ENCODE assay signal across 20 cellular contexts in genomic region chr2:205405194-205405593, GRCh38.
DNase-seq lines count a peak whose midpoint lies in the region; ATAC-seq, FAIRE-seq and TF ChIP-seq lines count a peak whose summit lies in the region.
"Had no signal": no experiment of that assay in that cellular context is flagged by ENCODE, and none has a peak within 500 bp of the region (broad histone marks: within the 10 kb centered on the region; RNA-seq: fewer than 3 reads in every experiment).

No MANE protein-coding gene starts in this region.

- H3K36me3 ChIP-seq in GM23338 (ENCODE audit: insufficient read depth) (no peaks in the 10 kb centered on the region), Caco-2 (ENCODE audit: control insufficient read depth, insufficient read depth, low read length) (no peaks in the 10 kb centered on the region; the same call in none of the 2 replicates)

- no peak for FAIRE-seq in A549 (lab: Jason Lieb, UNC)
- FAIRE-seq: GM12891, H1 had no signal

- intact Hi-C loops in Caco-2 (cut with micrococcal nuclease; ENCODE audit: unreplicated experiment) = no loop called here

- H3K9me3 Mint-ChIP-seq in HFFc6 (no peaks in the 10 kb centered on the region), GM23338 (no peaks in the 10 kb centered on the region), Caco-2 (ENCODE audit: unreplicated experiment) (no peaks in the 10 kb centered on the region)

- DNase-seq in A549 (ENCODE audit: low read depth in 1 of 2, low spot score in 1 of 2) (no peak), HFFc6 (peak; percentile 19), astrocyte of the spinal cord (ENCODE audit: low read depth, low spot score) (peak; percentile 31), fibroblast of villous mesenchyme (ENCODE audit: low read depth) (peak; percentile 13), GM23338 (ENCODE audit: low spot score) (no peak), Caco-2 (no peak)
- DNase-seq: activated CD4-positive, alpha-beta T cell treated with anti-CD3 and anti-CD28 coated beads, Interleukin-2, amount 50 U/mL, for 48 hours; erythroblast; GDM1; MV-4-11; NCI-H1930; OCI-M1; right cardiac atrium; stimulated activated CD4-positive, alpha-beta T cell treated with anti-CD3 and anti-CD28 coated beads, Interleukin-2, amount 100 ng/mL, for 24 hours had no signal

- no peaks in the 10 kb centered on the region for H4K20me1 ChIP-seq in GM23338 (replicated peaks; ENCODE audit: insufficient read depth)

- H3K4me1 Mint-ChIP-seq in HFFc6 (ENCODE audit: low read depth) = peaks cover 74% of the 10 kb centered on the region
- no peaks in the 10 kb centered on the region for H3K4me1 Mint-ChIP-seq in GM23338
- peaks cover 18% of the 10 kb centered on the region for H3K4me1 Mint-ChIP-seq in Caco-2 (ENCODE audit: low read depth, unreplicated experiment)

- H3K4me1 ChIP-seq in A549 = peaks cover 11% of the 10 kb centered on the region
- H3K4me1 ChIP-seq in GM23338 (ENCODE audit: insufficient read depth) = no peaks in the 10 kb centered on the region
- H3K4me1 ChIP-seq in Caco-2 = peaks cover 21% of the 10 kb centered on the region

- H2AFZ ChIP-seq in GM23338 = no peak overlapping the region
- H2AFZ ChIP-seq: hepatocyte had no signal

- TF ChIP-seq RAD21 in A549 (conservative IDR thresholded peaks at IDR 0.05 in 1 of 2, IDR thresholded peaks at IDR 0.05 in 1 of 2) = no peak

- no peak for TF ChIP-seq POLR2A in A549 (IDR thresholded peaks at IDR 0.05; ENCODE audit: low read length)

- H3K27ac ChIP-seq in A549 (no peak overlapping the region), GM23338 (ENCODE audit: low read depth) (no peak overlapping the region)
- H3K27ac ChIP-seq: coronary artery, hepatocyte had no signal

- WGBS in A549 (ENCODE audit: missing lambda C conversion rate) = 28% methylated on average over 1 of the region's 1 CpG

- no peak for TF ChIP-seq CTCF in A549 (IDR thresholded peaks at IDR 0.05)
- TF ChIP-seq CTCF in HFFc6 (IDR thresholded peaks at IDR 0.05) = no peak
- TF ChIP-seq CTCF in astrocyte of the spinal cord (IDR thresholded peaks at IDR 0.05; ENCODE audit: low read depth, low read length) = no peak
- no peak for TF ChIP-seq CTCF in fibroblast of villous mesenchyme (IDR thresholded peaks at IDR 0.05; ENCODE audit: insufficient read depth, low read depth, low read length)
- no peak for TF ChIP-seq CTCF in GM23338 (conservative IDR thresholded peaks at IDR 0.05; ENCODE audit: low read depth in 2 of 2)
- no peak for TF ChIP-seq CTCF in Caco-2 (IDR thresholded peaks at IDR 0.05; ENCODE audit: insufficient read depth in 1 of 2, low read depth in 1 of 2, low read length in 1 of 2, severe bottlenecking in 1 of 2, unreplicated experiment in 1 of 2)

- H3K4me3 ChIP-seq in A549 = no peak overlapping the region
- no peak overlapping the region for H3K4me3 ChIP-seq in astrocyte of the spinal cord (ENCODE audit: low read depth, low read length)
- no peak overlapping the region for H3K4me3 ChIP-seq in fibroblast of villous mesenchyme (ENCODE audit: low read depth, low read length)
- H3K4me3 ChIP-seq in GM23338 = no peak overlapping the region
- no peak overlapping the region for H3K4me3 ChIP-seq in Caco-2 (ENCODE audit: low read depth, low read length)
- H3K4me3 ChIP-seq: coronary artery, hepatocyte had no signal

- no peaks in the 10 kb centered on the region for H3K9me2 ChIP-seq in GM23338 (ENCODE audit: insufficient read depth)

- H3K4me2 ChIP-seq in A549 (peak overlapping the region; percentile 15; the same call in 1 of the 3 replicates), GM23338 (no peak overlapping the region)
- H3K4me2 ChIP-seq: hepatocyte had no signal

- no peak for TF ChIP-seq EP300 in A549 (IDR thresholded peaks at IDR 0.05)

- POLR2A ChIA-PET in A549 (lab: Yijun Ruan, JAX) = no interaction called here
- POLR2A ChIA-PET in Caco-2 (lab: Charles Lee) = no interaction called here

- H3K27ac Mint-ChIP-seq in HFFc6 (peak overlapping the region; percentile 74), GM23338 (no peak overlapping the region), Caco-2 (ENCODE audit: unreplicated experiment) (no peak overlapping the region)

- CTCF ChIA-PET in A549 (lab: Yijun Ruan, JAX) (no interaction called here), Caco-2 (lab: Charles Lee) (no interaction called here)

- H3K27me3 Mint-ChIP-seq in HFFc6 (ENCODE audit: insufficient read depth) (peaks cover 1% of the 10 kb centered on the region; the same call in 1 of the 2 replicates), GM23338 (ENCODE audit: insufficient read depth, low read depth, poor library complexity) (no peaks in the 10 kb centered on the region), Caco-2 (ENCODE audit: insufficient read depth, unreplicated experiment) (no peaks in the 10 kb centered on the region)

- no peaks in the 10 kb centered on the region for H3K79me2 ChIP-seq in GM23338 (replicated peaks; ENCODE audit: insufficient read depth)
- H3K79me2 ChIP-seq: hepatocyte had no signal

- BruUV-seq in Caco-2 (replicated peaks; lab: Mats Ljungman, UMichigan) = no TSS peak

- no peaks in the 10 kb centered on the region for H3K27me3 ChIP-seq in GM23338 (ENCODE audit: insufficient read depth)
- H3K27me3 ChIP-seq in Caco-2 (replicated peaks; ENCODE audit: control insufficient read depth, insufficient read depth, low read length) = no peaks in the 10 kb centered on the region
- H3K27me3 ChIP-seq: hepatocyte had no signal

- in situ Hi-C loops in astrocyte of the spinal cord (cut with HindIII; ENCODE audit: low sequenced_read_pairs) = no loop called here

- no peaks in the 10 kb centered on the region for H3K36me3 Mint-ChIP-seq in HFFc6 (ENCODE audit: low read depth)
- no peaks in the 10 kb centered on the region for H3K36me3 Mint-ChIP-seq in GM23338 (ENCODE audit: low read depth)
- H3K36me3 Mint-ChIP-seq in Caco-2 (ENCODE audit: insufficient read depth, unreplicated experiment) = peaks cover 5% of the 10 kb centered on the region

- peak overlapping the region; percentile 62 for H3K4me3 Mint-ChIP-seq in HFFc6
- no peak overlapping the region for H3K4me3 Mint-ChIP-seq in GM23338
- H3K4me3 Mint-ChIP-seq in Caco-2 (ENCODE audit: unreplicated experiment) = no peak overlapping the region

- ATAC-seq in A549 (no peak), GM18511 (IDR thresholded peaks at IDR 0.05; ENCODE audit: unreplicated experiment) (no peak), GM23338 (no peak), HG02840 (IDR thresholded peaks at IDR 0.05; ENCODE audit: low FRiP score, unreplicated experiment) (no peak)
- ATAC-seq: right cardiac atrium had no signal

- H3K9me3 ChIP-seq in A549 (no peaks in the 10 kb centered on the region), Caco-2 (no peaks in the 10 kb centered on the region)

- H3F3A ChIP-seq in GM23338 (replicated peaks; ENCODE audit: low read depth) = no peaks in the 10 kb centered on the region

TF ChIP-seq in A549, 52 proteins besides CTCF, POLR2A, EP300 and RAD21:
- TF ChIP-seq RCOR1 (IDR thresholded peaks at IDR 0.05; ENCODE audit: low read depth, low read length) = no peak
- no peak for TF ChIP-seq RNF2 (IDR thresholded peaks at IDR 0.05; ENCODE audit: borderline replicate concordance, low read depth)

TF ChIP-seq in GM23338, 12 proteins besides CTCF, POLR2A, EP300 and RAD21:
- TF ChIP-seq STAT1 (IDR thresholded peaks at IDR 0.05; ENCODE audit: unreplicated experiment) = no peak
TF ChIP-seq in GM23338: peak in this region for 0.

Comparison
In these comparisons a context has a peak if more than half of its experiments do, and no peak if none do; other contexts are left out.
1. DNase-seq: peak in HFFc6 (single experiment), astrocyte of the spinal cord (single experiment) and fibroblast of villous mesenchyme (single experiment); none in A549 (0 of 2), GM23338 (single experiment) and Caco-2 (0 of 2).